In genomic region chr7:2158331-2159175, GRCh38 we compare ENCODE assay signal across 9 cellular contexts.
DNase-seq lines count a peak whose midpoint lies in the region; TF ChIP-seq lines count a peak whose summit lies in the region.
"Had no signal": no experiment of that assay in that cellular context is flagged by ENCODE, and none has a peak within 500 bp of the region (broad histone marks: within the 10 kb centered on the region; RNA-seq: fewer than 3 reads in every experiment).

No MANE protein-coding gene starts in this region.

- no peaks in the 10 kb centered on the region for H3K36me3 ChIP-seq in ovary
- no peaks in the 10 kb centered on the region for H3K36me3 ChIP-seq in CD8-positive, alpha-beta memory T cell (ENCODE audit: insufficient read depth, low read length)

- 92 to 93% (median 92%) methylated on average over 13 of the region's 13 CpGs for WGBS in ovary, 3 donors

- intact Hi-C loops in ovary (cut with DNase I): no loop called here

- TF ChIP-seq EP300 in ovary (IDR thresholded peaks at IDR 0.05): no peak

- no peaks in the 10 kb centered on the region for H3K9me3 ChIP-seq in ovary
- H3K9me3 ChIP-seq in CD8-positive, alpha-beta memory T cell (ENCODE audit: low read length): no peaks in the 10 kb centered on the region

- TF ChIP-seq CTCF in glutamatergic neuron (IDR thresholded peaks at IDR 0.05; ENCODE audit: partially characterized antibody, unreplicated experiment): no peak
- TF ChIP-seq CTCF in ovary (IDR thresholded peaks at IDR 0.05): no peak

- CTCF ChIA-PET in CD8-positive, alpha-beta memory T cell (lab: Charles Lee): interaction anchor here (0.8 kb wide), 1 partner anchor 186 kb away, joined by 3 read pairs; no protein-coding TSS in a partner anchor

- H3K27ac ChIP-seq in ovary: peak overlapping the region in 1 of 2 donors; percentile 73
- no peak overlapping the region for H3K27ac ChIP-seq in CD8-positive, alpha-beta memory T cell (ENCODE audit: low read depth, low read length)

- peaks cover 7% of the 10 kb centered on the region for H3K9me3 Mint-ChIP-seq in glutamatergic neuron (ENCODE audit: unreplicated experiment)
- no peaks in the 10 kb centered on the region for H3K9me3 Mint-ChIP-seq in CD8-positive, alpha-beta memory T cell

- DNase-seq in DMS53 treated with DMSO at 0.1 percent for 48 hours (lab: John Stamatoyannopoulos, UW; ENCODE audit: unreplicated experiment) (peak; percentile 43), NCI-H748 (lab: John Stamatoyannopoulos, UW; ENCODE audit: unreplicated experiment) (peak; percentile 86), glutamatergic neuron (no peak), ovary (peak in 3 of 5 donors; percentile 16 to 30 (median 21)), medulla oblongata (ENCODE audit: extremely low spot score) (no peak), cerebellar nuclear complex (lab: John Stamatoyannopoulos, UW) (no peak)
- no peak for DNase-seq in CD8-positive, alpha-beta memory T cell
- no peak for DNase-seq in activated CD4-positive, alpha-beta T cell treated with anti-CD3 and anti-CD28 coated beads, Interleukin-2, amount 50 U/mL, for 1 hour
- DNase-seq: OCI-M1 had no signal

- H3K27me3 Mint-ChIP-seq in glutamatergic neuron (ENCODE audit: unreplicated experiment): peaks cover 5% of the 10 kb centered on the region
- peaks cover 0 to 3% of the 10 kb centered on the region in 2 donors for H3K27me3 Mint-ChIP-seq in CD8-positive, alpha-beta memory T cell

- H3K4me1 Mint-ChIP-seq in glutamatergic neuron (ENCODE audit: low read depth, unreplicated experiment): peaks cover 39% of the 10 kb centered on the region
- H3K4me1 Mint-ChIP-seq in CD8-positive, alpha-beta memory T cell: peaks cover 0 to 7% (median 0%) of the 10 kb centered on the region in 3 donors

- H3K4me3 Mint-ChIP-seq in glutamatergic neuron (ENCODE audit: unreplicated experiment): peak overlapping the region; percentile 48
- no peak overlapping the region for H3K4me3 Mint-ChIP-seq in CD8-positive, alpha-beta memory T cell

- peaks cover 5% of the 10 kb centered on the region for H3K4me1 ChIP-seq in ovary (ENCODE audit: insufficient read depth)
- no peaks in the 10 kb centered on the region for H3K4me1 ChIP-seq in CD8-positive, alpha-beta memory T cell (ENCODE audit: insufficient read depth, low read length)

- H3K36me3 Mint-ChIP-seq in glutamatergic neuron (ENCODE audit: unreplicated experiment): peaks cover under 1% of the 10 kb centered on the region
- H3K36me3 Mint-ChIP-seq in CD8-positive, alpha-beta memory T cell: peaks cover 0 to 14% (median 1%) of the 10 kb centered on the region in 3 donors

- H3K27ac Mint-ChIP-seq in glutamatergic neuron (ENCODE audit: unreplicated experiment): peak overlapping the region; percentile 94
- H3K27ac Mint-ChIP-seq in CD8-positive, alpha-beta memory T cell: peak overlapping the region in 1 of 8 donors; percentile 51

- no peaks in the 10 kb centered on the region for H3K27me3 ChIP-seq in ovary
- H3K27me3 ChIP-seq in CD8-positive, alpha-beta memory T cell (ENCODE audit: insufficient read depth, low read length, poor library complexity, severe bottlenecking): no peaks in the 10 kb centered on the region

- POLR2A ChIA-PET in CD8-positive, alpha-beta memory T cell (lab: Charles Lee): no interaction called here

- no peak overlapping the region for H3K4me3 ChIP-seq in ovary
- no peak overlapping the region for H3K4me3 ChIP-seq in CD8-positive, alpha-beta memory T cell (ENCODE audit: low read length)

- no peak for TF ChIP-seq POLR2A in ovary (IDR thresholded peaks at IDR 0.05)

Comparison
In these comparisons a context has a peak if more than half of its experiments do, and no peak if none do; other contexts are left out.
1. DNase-seq: peak in DMS53 treated with DMSO at 0.1 percent for 48 hours (single experiment), NCI-H748 (single experiment) and ovary (3 of 5); none in glutamatergic neuron (single experiment), medulla oblongata (single experiment), cerebellar nuclear complex (0 of 2), CD8-positive, alpha-beta memory T cell (0 of 5) and activated CD4-positive, alpha-beta T cell treated with anti-CD3 and anti-CD28 coated beads, Interleukin-2, amount 50 U/mL, for 1 hour (single experiment).